Comparison of ENCODE assay signal across 18 cellular contexts in the genomic region with DNA sequence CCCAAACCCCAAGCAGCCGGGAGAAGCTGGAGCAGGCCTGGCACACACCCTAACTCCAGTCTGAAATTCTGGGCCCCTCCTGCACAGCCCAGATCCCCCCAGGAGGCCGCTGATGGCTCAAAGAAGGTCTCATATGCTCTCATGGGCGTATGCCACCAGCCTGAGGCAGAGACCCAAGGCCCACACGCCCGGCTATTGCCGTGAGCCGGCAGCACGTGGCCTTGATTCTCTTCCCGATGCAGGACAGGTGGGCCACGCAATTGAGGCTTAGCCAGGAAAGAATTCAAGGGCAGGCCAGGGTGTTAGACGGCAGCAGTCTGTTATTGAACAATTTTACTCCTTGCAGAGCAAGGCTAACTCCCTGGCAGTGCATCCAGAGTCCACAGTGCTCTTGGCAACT. TPM values are rescaled to one million over a fixed set of nuclear protein-coding genes. Genes with fewer than 3 reads are reported as not detected.
DNase-seq lines count a peak whose midpoint lies in the region; ATAC-seq and TF ChIP-seq lines count a peak whose summit lies in the region.
"Had no signal": no experiment of that assay in that cellular context is flagged by ENCODE, and none has a peak within 500 bp of the region (broad histone marks: within the 10 kb centered on the region; RNA-seq: fewer than 3 reads in every experiment).

No MANE protein-coding gene starts in this region.

- CTCF ChIA-PET in WTC11 (lab: Charles Lee) = interaction anchor here (6.7 kb wide), 1 partner anchor 21 kb away, joined by 69 read pairs; no protein-coding TSS in a partner anchor

- TF ChIP-seq CTCF in brain (conservative IDR thresholded peaks at IDR 0.05) (no peak), osteoblast (IDR thresholded peaks at IDR 0.05; ENCODE audit: extremely low read depth, low read depth, low read length) (no peak), WTC11 (IDR thresholded peaks at IDR 0.05) (no peak)

- peaks cover 4% of the 10 kb centered on the region for H3K9me3 ChIP-seq in osteoblast (ENCODE audit: low read depth, low read length)

- no peaks in the 10 kb centered on the region for H3K36me3 ChIP-seq in osteoblast (ENCODE audit: insufficient read depth, low read length)
- H3K36me3 ChIP-seq: MG63 had no signal

- no peaks in the 10 kb centered on the region for H3K79me2 ChIP-seq in osteoblast (ENCODE audit: insufficient read depth, low read length)

- peaks cover 28% of the 10 kb centered on the region for H3K27me3 ChIP-seq in osteoblast (ENCODE audit: insufficient read depth, low read length)
- H3K27me3 ChIP-seq: MG63 had no signal

- H2AFZ ChIP-seq in osteoblast (ENCODE audit: low read length) = no peak overlapping the region

- H4K20me1 ChIP-seq in osteoblast (ENCODE audit: insufficient read depth, low read length) = no peaks in the 10 kb centered on the region

- H3K4me3 Mint-ChIP-seq in brain = no peak overlapping the region
- no peak overlapping the region for H3K4me3 Mint-ChIP-seq in WTC11

- H3K27ac ChIP-seq in osteoblast (ENCODE audit: low read depth, low read length) = no peak overlapping the region

- H3K27ac Mint-ChIP-seq in brain = peak overlapping the region in 3 of 5 experiments; percentile 7 to 73 (median 48)
- H3K27ac Mint-ChIP-seq in WTC11 = no peak overlapping the region

- H3K4me1 Mint-ChIP-seq in brain = peaks cover 23% of the 10 kb centered on the region
- peaks cover 2% of the 10 kb centered on the region; the same call in 1 of the 2 replicates for H3K4me1 Mint-ChIP-seq in WTC11

- no peaks in the 10 kb centered on the region for H3K4me1 ChIP-seq in osteoblast (ENCODE audit: insufficient read depth, low read length)

- ATAC-seq in WTC11 = no peak

- no peak overlapping the region for H3K4me2 ChIP-seq in osteoblast (ENCODE audit: insufficient read depth, low read length)

- peak; percentile 61 for DNase-seq in DMS 273 (lab: John Stamatoyannopoulos, UW; ENCODE audit: unreplicated experiment)
- DNase-seq in DMS 273 treated with DMSO at 0.1 percent for 48 hours (lab: John Stamatoyannopoulos, UW) = no peak
- peak; percentile 69 for DNase-seq in NCI-H526 treated with DMSO at 0.1 percent for 48 hours (lab: John Stamatoyannopoulos, UW)
- DNase-seq in osteoblast (ENCODE audit: insufficient read length, low spot score, missing footprints) = peak; percentile 75
- DNase-seq in WTC11 (ENCODE audit: low spot score) = no peak
- no peak for DNase-seq in DMS114 treated with DMSO at 0.1 percent for 48 hours (lab: John Stamatoyannopoulos, UW; ENCODE audit: unreplicated experiment)
- no peak for DNase-seq in NCI-H524 treated with DMSO at 0.1 percent for 48 hours (lab: John Stamatoyannopoulos, UW)
- DNase-seq: AML-193, DMS79, MG63, NCI-H1048, NCI-H1417 treated with DMSO at 0.1 percent for 48 hours, NCI-H187, NCI-H82, OCI-M1, Right ventricle myocardium superior, SW 1271 had no signal

- POLR2A ChIA-PET in WTC11 (lab: Charles Lee) = no interaction called here

- H3K36me3 Mint-ChIP-seq in brain = peaks cover 6% of the 10 kb centered on the region
- H3K36me3 Mint-ChIP-seq in WTC11 = peaks cover 9% of the 10 kb centered on the region

- no peak overlapping the region for H3K4me3 ChIP-seq in osteoblast (ENCODE audit: insufficient read depth, low read length)
- H3K4me3 ChIP-seq: MG63 had no signal

- peaks cover 13 to 34% (median 21%) of the 10 kb centered on the region in 5 experiments for H3K9me3 Mint-ChIP-seq in brain
- peaks cover 16% of the 10 kb centered on the region for H3K9me3 Mint-ChIP-seq in WTC11

- H3K27me3 Mint-ChIP-seq in brain = peaks cover 13% of the 10 kb centered on the region
- H3K27me3 Mint-ChIP-seq in WTC11 (ENCODE audit: low read depth) = peaks cover 50% of the 10 kb centered on the region

TF ChIP-seq in WTC11, 78 proteins besides CTCF, POLR2A, EP300 and RAD21:
- no peak for TF ChIP-seq TCF7 (CRISPR knock-in tag; IDR thresholded peaks at IDR 0.05; ENCODE audit: low read depth)
- TF ChIP-seq, protein P1, sequence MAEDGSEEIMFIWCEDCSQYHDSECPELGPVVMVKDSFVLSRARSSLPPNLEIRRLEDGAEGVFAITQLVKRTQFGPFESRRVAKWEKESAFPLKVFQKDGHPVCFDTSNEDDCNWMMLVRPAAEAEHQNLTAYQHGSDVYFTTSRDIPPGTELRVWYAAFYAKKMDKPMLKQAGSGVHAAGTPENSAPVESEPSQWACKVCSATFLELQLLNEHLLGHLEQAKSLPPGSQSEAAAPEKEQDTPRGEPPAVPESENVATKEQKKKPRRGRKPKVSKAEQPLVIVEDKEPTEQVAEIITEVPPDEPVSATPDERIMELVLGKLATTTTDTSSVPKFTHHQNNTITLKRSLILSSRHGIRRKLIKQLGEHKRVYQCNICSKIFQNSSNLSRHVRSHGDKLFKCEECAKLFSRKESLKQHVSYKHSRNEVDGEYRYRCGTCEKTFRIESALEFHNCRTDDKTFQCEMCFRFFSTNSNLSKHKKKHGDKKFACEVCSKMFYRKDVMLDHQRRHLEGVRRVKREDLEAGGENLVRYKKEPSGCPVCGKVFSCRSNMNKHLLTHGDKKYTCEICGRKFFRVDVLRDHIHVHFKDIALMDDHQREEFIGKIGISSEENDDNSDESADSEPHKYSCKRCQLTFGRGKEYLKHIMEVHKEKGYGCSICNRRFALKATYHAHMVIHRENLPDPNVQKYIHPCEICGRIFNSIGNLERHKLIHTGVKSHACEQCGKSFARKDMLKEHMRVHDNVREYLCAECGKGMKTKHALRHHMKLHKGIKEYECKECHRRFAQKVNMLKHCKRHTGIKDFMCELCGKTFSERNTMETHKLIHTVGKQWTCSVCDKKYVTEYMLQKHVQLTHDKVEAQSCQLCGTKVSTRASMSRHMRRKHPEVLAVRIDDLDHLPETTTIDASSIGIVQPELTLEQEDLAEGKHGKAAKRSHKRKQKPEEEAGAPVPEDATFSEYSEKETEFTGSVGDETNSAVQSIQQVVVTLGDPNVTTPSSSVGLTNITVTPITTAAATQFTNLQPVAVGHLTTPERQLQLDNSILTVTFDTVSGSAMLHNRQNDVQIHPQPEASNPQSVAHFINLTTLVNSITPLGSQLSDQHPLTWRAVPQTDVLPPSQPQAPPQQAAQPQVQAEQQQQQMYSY (CRISPR knock-in tag; IDR thresholded peaks at IDR 0.05) = no peak
- TF ChIP-seq, protein P2, sequence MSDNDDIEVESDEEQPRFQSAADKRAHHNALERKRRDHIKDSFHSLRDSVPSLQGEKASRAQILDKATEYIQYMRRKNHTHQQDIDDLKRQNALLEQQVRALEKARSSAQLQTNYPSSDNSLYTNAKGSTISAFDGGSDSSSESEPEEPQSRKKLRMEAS (CRISPR knock-in tag; IDR thresholded peaks at IDR 0.05) = no peak

RNA-seq across cellular contexts. Expression of a gene that starts 29.1 kb away (rescaled TPM):
- polyA plus RNA-seq in brain (ENCODE audit: insufficient read depth, low read depth, low replicate concordance) = 61.8 TPM
- total RNA-seq in osteoblast (10.6 and 10.9 TPM in 2 replicates), WTC11 (2021) (57.3 to 65.6 TPM (median 61.8 TPM) in 3 replicates)

Comparison
In these comparisons a context has a peak if more than half of its experiments do, and no peak if none do; other contexts are left out.
1. DNase-seq: peak in DMS 273 (single experiment), NCI-H526 treated with DMSO at 0.1 percent for 48 hours (single experiment) and osteoblast (single experiment); none in DMS 273 treated with DMSO at 0.1 percent for 48 hours (single experiment), WTC11 (single experiment), DMS114 treated with DMSO at 0.1 percent for 48 hours (single experiment) and NCI-H524 treated with DMSO at 0.1 percent for 48 hours (single experiment).